In the genomic region with DNA sequence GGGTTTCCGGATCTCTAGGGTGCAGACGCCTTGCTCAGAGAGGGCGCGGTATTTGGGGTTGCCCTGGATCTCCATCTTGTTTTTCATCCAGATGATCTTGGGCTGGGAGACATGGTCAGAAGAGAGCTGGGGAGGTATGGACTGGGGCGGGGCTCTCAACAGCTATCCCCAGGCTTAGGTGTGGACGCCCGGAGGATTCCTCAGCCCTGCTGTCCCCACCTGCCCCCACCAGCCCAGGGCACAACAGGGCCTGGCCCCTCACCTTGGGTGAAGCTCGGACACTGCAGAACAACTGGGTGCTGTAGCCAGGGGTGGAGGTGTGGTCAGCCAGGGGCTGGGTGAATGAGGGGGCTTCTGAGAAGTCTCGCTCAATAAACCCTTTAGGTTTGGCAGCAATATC, we compare ENCODE assay signal across 32 cellular contexts. TPM values are rescaled to one million over a fixed set of nuclear protein-coding genes. Genes with fewer than 3 reads are reported as not detected.
"Had no signal": no experiment of that assay in that cellular context is flagged by ENCODE, and none has a peak within 500 bp of the region (broad histone marks: within the 10 kb centered on the region; RNA-seq: fewer than 3 reads in every experiment).

No MANE protein-coding gene starts in this region.

- H3K4me1 Mint-ChIP-seq: activated CD4-positive, alpha-beta T cell treated with anti-CD3 and anti-CD28 coated beads for 36 hours; activated naive CD4-positive, alpha-beta T cell treated with anti-CD3 and anti-CD28 coated beads, Interleukin-2, amount 50 U/mL, for 24 hours; activated T-helper 17 cell treated with anti-CD3 and anti-CD28 coated beads, Interleukin-2, amount 50 U/mL, for 72 hours had no signal

- DNase-seq: activated CD4-positive, alpha-beta memory T cell treated with anti-CD3 and anti-CD28 coated beads, Interleukin-2, amount 10 ng/mL, durations not matched to agents 7 days and 5 days; activated CD4-positive, alpha-beta T cell treated with anti-CD3 and anti-CD28 coated beads for 36 hours; activated CD4-positive, alpha-beta T cell treated with anti-CD3 and anti-CD28 coated beads, Interleukin-2, amount 50 U/mL, for 1 hour; activated T-cell treated with anti-CD3 and anti-CD28 coated beads for 4 hours; activated T-cell treated with anti-CD3 and anti-CD28 coated beads, Interleukin-2, amount 50 U/mL, for 48 hours; MG63; MV-4-11; NCI-H1092 treated with DMSO at 0.1 percent for 48 hours; NCI-H1417 treated with DMSO at 0.1 percent for 48 hours; NCI-H1694; NCI-H2029; NCI-H2107; NCI-H2171 treated with DMSO at 0.1 percent for 48 hours; NCI-H226; NCI-H526; NK-92 treated with Interleukin-12 subunit alpha and Interleukin-12 subunit beta, amount 100 ng/mL, for 24 hours; OCI-M1; Right ventricle myocardium superior; RPMI8226; SJCRH30; SK-N-SH; T-helper 1 cell; WERI-Rb-1 had no signal

- H3K36me3 Mint-ChIP-seq: activated naive CD4-positive, alpha-beta T cell treated with anti-CD3 and anti-CD28 coated beads, Interleukin-2, amount 50 U/mL, for 24 hours had no signal

- H3K27ac ChIP-seq: KMS-11, SJCRH30, WERI-Rb-1 had no signal

- H3K4me3 ChIP-seq: MG63, SJCRH30 had no signal

- H3K9ac ChIP-seq: KMS-11, SK-N-SH had no signal

- H3K36me3 ChIP-seq: MG63 had no signal

- H3K4me3 Mint-ChIP-seq: activated CD4-positive, alpha-beta memory T cell treated with anti-CD3 and anti-CD28 coated beads, Interleukin-2, amount 10 ng/mL, durations not matched to agents 7 days and 5 days; activated CD4-positive, alpha-beta T cell treated with anti-CD3 and anti-CD28 coated beads for 36 hours; activated naive CD4-positive, alpha-beta T cell treated with anti-CD3 and anti-CD28 coated beads, Interleukin-2, amount 50 U/mL, for 24 hours; activated T-helper 17 cell treated with anti-CD3 and anti-CD28 coated beads, Interleukin-2, amount 50 U/mL, for 72 hours had no signal

- H3K9me3 Mint-ChIP-seq: activated CD4-positive, alpha-beta memory T cell treated with anti-CD3 and anti-CD28 coated beads, Interleukin-2, amount 10 ng/mL, durations not matched to agents 7 days and 5 days; activated naive CD4-positive, alpha-beta T cell treated with anti-CD3 and anti-CD28 coated beads, Interleukin-2, amount 50 U/mL, for 24 hours; activated T-helper 17 cell treated with anti-CD3 and anti-CD28 coated beads, Interleukin-2, amount 50 U/mL, for 72 hours had no signal

- ATAC-seq: activated CD4-positive, alpha-beta T cell treated with anti-CD3 and anti-CD28 coated beads for 36 hours; activated T-helper 17 cell treated with anti-CD3 and anti-CD28 coated beads, Interleukin-2, amount 50 U/mL, for 72 hours; Panc1 had no signal

- H3K27me3 Mint-ChIP-seq: activated naive CD4-positive, alpha-beta T cell treated with anti-CD3 and anti-CD28 coated beads, Interleukin-2, amount 50 U/mL, for 24 hours had no signal

- H3K9me2 ChIP-seq: SK-N-SH had no signal

- H3K27me3 ChIP-seq: MG63, SJCRH30 had no signal

- H3K4me2 ChIP-seq: KMS-11, SK-N-SH had no signal

- H3K27ac Mint-ChIP-seq: activated CD4-positive, alpha-beta memory T cell treated with anti-CD3 and anti-CD28 coated beads, Interleukin-2, amount 10 ng/mL, durations not matched to agents 7 days and 5 days; activated CD4-positive, alpha-beta T cell treated with anti-CD3 and anti-CD28 coated beads for 36 hours; activated naive CD4-positive, alpha-beta T cell treated with anti-CD3 and anti-CD28 coated beads, Interleukin-2, amount 50 U/mL, for 24 hours; activated T-helper 17 cell treated with anti-CD3 and anti-CD28 coated beads, Interleukin-2, amount 50 U/mL, for 72 hours had no signal

- H3K9me3 ChIP-seq: SJCRH30, SK-N-SH had no signal

RNA-seq across cellular contexts. Expression of a gene that starts 6.6 kb away (rescaled TPM):
- total RNA-seq: activated CD4-positive, alpha-beta memory T cell treated with anti-CD3 and anti-CD28 coated beads, Interleukin-2, amount 10 ng/mL, durations not matched to agents 7 days and 5 days; activated CD4-positive, alpha-beta T cell treated with anti-CD3 and anti-CD28 coated beads for 36 hours; activated CD8-positive, alpha-beta memory T cell treated with anti-CD3 and anti-CD28 coated beads for 36 hours; activated T-helper 17 cell treated with anti-CD3 and anti-CD28 coated beads, Interleukin-2, amount 50 U/mL, for 72 hours; aorta; bronchial epithelial cell; NCI-H460; Right ventricle myocardium superior; T-helper 2 cell treated with Interferon-gamma antibody and Interleukin-4, amounts not matched to agents 100 ng/mL and 5 ng/mL, for 36 hours had no signal
- polyA plus RNA-seq: aorta had no signal

RNA-seq across cellular contexts. Expression of a gene that starts 17.5 kb away (rescaled TPM):
- total RNA-seq: activated CD4-positive, alpha-beta memory T cell treated with anti-CD3 and anti-CD28 coated beads, Interleukin-2, amount 10 ng/mL, durations not matched to agents 7 days and 5 days; activated CD8-positive, alpha-beta memory T cell treated with anti-CD3 and anti-CD28 coated beads for 36 hours; activated T-helper 17 cell treated with anti-CD3 and anti-CD28 coated beads, Interleukin-2, amount 50 U/mL, for 72 hours; NCI-H460; SJCRH30; T-helper 2 cell treated with Interferon-gamma antibody and Interleukin-4, amounts not matched to agents 100 ng/mL and 5 ng/mL, for 36 hours had no signal
- polyA plus RNA-seq: SK-N-SH had no signal

RNA-seq across cellular contexts. Expression of a gene that starts 41.5 kb away (rescaled TPM):
- total RNA-seq: activated CD4-positive, alpha-beta T cell treated with anti-CD3 and anti-CD28 coated beads for 36 hours; activated CD8-positive, alpha-beta memory T cell treated with anti-CD3 and anti-CD28 coated beads for 36 hours; activated T-helper 17 cell treated with anti-CD3 and anti-CD28 coated beads, Interleukin-2, amount 50 U/mL, for 72 hours; T-helper 2 cell treated with Interferon-gamma antibody and Interleukin-4, amounts not matched to agents 100 ng/mL and 5 ng/mL, for 36 hours had no signal
- polyA plus RNA-seq: aorta had no signal
